Comparison of ENCODE assay signal across 1 cellular context in the genomic region with DNA sequence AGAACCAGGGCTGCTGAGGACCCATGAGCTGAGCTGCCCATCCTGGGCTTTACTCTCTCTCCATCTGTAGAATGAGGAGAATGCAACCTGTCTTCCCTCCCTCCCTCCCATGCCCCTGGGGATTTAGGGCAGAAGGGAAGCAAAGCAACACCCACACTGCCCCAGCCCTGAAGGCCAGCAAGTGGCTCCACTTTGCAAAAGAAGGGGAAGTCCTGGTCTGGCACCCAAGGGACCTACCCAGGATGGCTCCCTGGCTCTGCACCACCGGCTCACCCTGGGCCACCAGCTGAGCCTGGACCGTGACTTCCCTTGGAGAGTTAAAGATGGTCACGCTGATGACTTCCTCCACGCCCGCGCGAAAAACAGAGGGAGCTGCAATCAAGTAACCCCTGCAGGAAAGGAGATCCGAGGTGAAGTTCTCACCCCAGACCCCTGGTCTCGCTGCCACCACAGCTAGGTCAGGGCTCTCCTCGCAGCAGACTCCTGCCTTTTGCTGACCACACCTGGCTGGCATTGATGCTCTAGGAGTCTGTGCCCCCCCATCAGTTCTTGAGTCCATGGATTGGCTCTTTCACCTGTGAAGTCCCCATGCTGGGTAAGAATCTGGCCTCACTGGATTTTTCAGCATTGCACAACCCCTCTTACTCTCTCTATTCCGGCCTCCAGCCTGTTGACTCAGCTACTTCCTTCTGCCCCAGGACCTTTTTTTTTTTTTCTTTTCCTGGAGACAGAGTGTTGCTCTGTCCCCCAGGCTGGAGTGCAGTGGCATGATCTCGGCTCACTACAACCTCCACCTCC.
TF ChIP-seq lines count a peak whose summit lies in the region.

No MANE protein-coding gene starts in this region.

TF ChIP-seq in HepG2, 621 proteins besides CTCF, POLR2A, EP300 and RAD21:
- TF ChIP-seq MAFF (IDR thresholded peaks at IDR 0.05; ENCODE audit: low read depth, low read length) (0 out of 2 replicates have a peak, but pooled peaks have one; percentile 16), CEBPG (CRISPR knock-in tag; IDR thresholded peaks at IDR 0.05) (peak; percentile 44; the same call in 1 of the 2 replicates), ZNF616 (CRISPR knock-in tag; IDR thresholded peaks at IDR 0.05; ENCODE audit: low read depth) (no peak), GATAD1 (CRISPR knock-in tag; IDR thresholded peaks at IDR 0.05) (no peak), ELF3 (CRISPR knock-in tag; IDR thresholded peaks at IDR 0.05) (0 out of 2 replicates have a peak, but pooled peaks have one; percentile 52), CEBPB (IDR thresholded peaks at IDR 0.05; ENCODE audit: borderline replicate concordance, low read depth, low read length) (peak; percentile 83), RFXANK (CRISPR knock-in tag; IDR thresholded peaks at IDR 0.05) (no peak)
- TF ChIP-seq, protein P1, sequence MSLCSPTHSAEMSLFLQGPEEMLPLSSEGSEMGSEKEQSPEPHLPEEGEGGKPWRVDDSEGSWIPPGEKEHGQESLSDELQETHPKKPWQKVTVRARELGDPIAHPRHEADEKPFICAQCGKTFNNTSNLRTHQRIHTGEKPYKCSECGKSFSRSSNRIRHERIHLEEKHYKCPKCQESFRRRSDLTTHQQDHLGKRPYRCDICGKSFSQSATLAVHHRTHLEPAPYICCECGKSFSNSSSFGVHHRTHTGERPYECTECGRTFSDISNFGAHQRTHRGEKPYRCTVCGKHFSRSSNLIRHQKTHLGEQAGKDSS (CRISPR knock-in tag; IDR thresholded peaks at IDR 0.05; ENCODE audit: borderline replicate concordance, low read depth) = no peak
- TF ChIP-seq, protein P2, sequence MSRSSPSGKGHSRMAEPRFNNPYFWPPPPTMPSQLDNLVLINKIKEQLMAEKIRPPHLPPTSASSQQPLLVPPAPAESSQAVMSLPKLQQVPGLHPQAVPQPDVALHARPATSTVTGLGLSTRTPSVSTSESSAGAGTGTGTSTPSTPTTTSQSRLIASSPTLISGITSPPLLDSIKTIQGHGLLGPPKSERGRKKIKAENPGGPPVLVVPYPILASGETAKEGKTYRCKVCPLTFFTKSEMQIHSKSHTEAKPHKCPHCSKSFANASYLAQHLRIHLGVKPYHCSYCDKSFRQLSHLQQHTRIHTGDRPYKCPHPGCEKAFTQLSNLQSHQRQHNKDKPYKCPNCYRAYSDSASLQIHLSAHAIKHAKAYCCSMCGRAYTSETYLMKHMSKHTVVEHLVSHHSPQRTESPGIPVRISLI (CRISPR knock-in tag; IDR thresholded peaks at IDR 0.05; ENCODE audit: borderline replicate concordance) = peak; percentile 32; the same call in 1 of the 2 replicates
TF ChIP-seq in HepG2: peak in this region for 5.
